In genomic region chr16:20741555-20742285, GRCh38 we compare ENCODE assay signal across 1 cellular context.
A peak's percentile ranks its signal among the peaks of the same experiment; 100 is the strongest.
TF ChIP-seq lines count a peak whose summit lies in the region.

TSS of gene THUMPD1 (minus strand) at chr16:20741818. CDS start at chr16:20741739, 79 bp downstream.

TF ChIP-seq in K562, 482 proteins besides CTCF, POLR2A, EP300 and RAD21 (continued from another document and continues in another):
- TF ChIP-seq NR4A1 (CRISPR knock-in tag; IDR thresholded peaks at IDR 0.05) (peak; percentile 85; the same call in 1 of the 2 replicates), NR4A1 (tag; IDR thresholded peaks at IDR 0.05) (no peak), PCBP2 (IDR thresholded peaks at IDR 0.05; ENCODE audit: low read depth, low read length, poor library complexity, severe bottlenecking) (no peak), CSDE1 (IDR thresholded peaks at IDR 0.05) (peak in 1 of 2 experiments; percentile 53; a peak in 1 of 4 replicates), SOX6 (IDR thresholded peaks at IDR 0.05) (peak; percentile 57; the same call in 1 of the 2 replicates), NCOA6 (IDR thresholded peaks at IDR 0.05) (no peak), BACH1 (tag; IDR thresholded peaks at IDR 0.05) (no peak), SMARCE1 (IDR thresholded peaks at IDR 0.05) (0 out of 2 replicates have a peak, but pooled peaks have one; percentile 13), ATF4 (CRISPR knock-in tag; IDR thresholded peaks at IDR 0.05) (no peak), ZFP30 (CRISPR knock-in tag; IDR thresholded peaks at IDR 0.05; ENCODE audit: borderline replicate concordance) (no peak), TAF15 (IDR thresholded peaks at IDR 0.05; ENCODE audit: low read depth, low read length) (no peak), DPF2 (IDR thresholded peaks at IDR 0.05) (no peak), HCFC1 (IDR thresholded peaks at IDR 0.05; ENCODE audit: low read depth, low read length) (peak; percentile 86), ZFP36 (IDR thresholded peaks at IDR 0.05; ENCODE audit: low read depth, low read length, partially characterized antibody) (peak; percentile 78), ESRRA (IDR thresholded peaks at IDR 0.05; ENCODE audit: borderline replicate concordance, low read depth) (peak; percentile 38; the same call in 1 of the 2 replicates), DMBX1 (CRISPR knock-in tag; IDR thresholded peaks at IDR 0.05; ENCODE audit: borderline replicate concordance) (peak; percentile 53; the same call in 1 of the 2 replicates), MCM7 (IDR thresholded peaks at IDR 0.05) (no peak), KLF1 (tag; IDR thresholded peaks at IDR 0.05) (no peak), ZNF512 (tag; IDR thresholded peaks at IDR 0.05) (no peak), CHD4 (IDR thresholded peaks at IDR 0.05; ENCODE audit: insufficient read depth, insufficient replicate concordance, low read depth, low read length, poor library complexity, severe bottlenecking) (no peak), ZNF232 (CRISPR knock-in tag; IDR thresholded peaks at IDR 0.05) (no peak), ZNF3 (CRISPR knock-in tag; IDR thresholded peaks at IDR 0.05) (no peak), MAFF (IDR thresholded peaks at IDR 0.05; ENCODE audit: low read length) (no peak), FOS (IDR thresholded peaks at IDR 0.05; ENCODE audit: extremely low read depth, insufficient read length) (no peak), CBX5 (IDR thresholded peaks at IDR 0.05; ENCODE audit: borderline replicate concordance, low read depth) (peak; percentile 72; the same call in 1 of the 2 replicates), CHAMP1 (IDR thresholded peaks at IDR 0.05) (peak; percentile 97), MYC (IDR thresholded peaks at IDR 0.05; ENCODE audit: low read depth, low read length) (peak; percentile 71), MYC (CRISPR knock-in tag; IDR thresholded peaks at IDR 0.05; ENCODE audit: borderline replicate concordance, low read depth) (no peak), BRD4 (IDR thresholded peaks at IDR 0.05) (no peak), ZNF436 (CRISPR knock-in tag; IDR thresholded peaks at IDR 0.05) (no peak), ARID1B (IDR thresholded peaks at IDR 0.05) (peak; percentile 16), FOXA1 (IDR thresholded peaks at IDR 0.05; ENCODE audit: borderline replicate concordance) (no peak), ZNF140 (CRISPR knock-in tag; IDR thresholded peaks at IDR 0.05) (no peak), RBM15 (IDR thresholded peaks at IDR 0.05; ENCODE audit: insufficient read depth, low read length) (no peak), NFYB (IDR thresholded peaks at IDR 0.05; ENCODE audit: extremely low read depth, insufficient read length) (no peak), ZNF431 (CRISPR knock-in tag; IDR thresholded peaks at IDR 0.05) (no peak), NFIX (CRISPR knock-in tag; IDR thresholded peaks at IDR 0.05; ENCODE audit: low read depth) (no peak), ZNF778 (CRISPR knock-in tag; IDR thresholded peaks at IDR 0.05) (no peak), PTBP1 (IDR thresholded peaks at IDR 0.05; ENCODE audit: low read depth, low read length) (no peak), ZNF124 (CRISPR knock-in tag; IDR thresholded peaks at IDR 0.05) (no peak), RCOR1 (IDR thresholded peaks at IDR 0.05; ENCODE audit: borderline replicate concordance in 1 of 2, low read depth in 2 of 2, low read length in 2 of 2) (peak in 1 of 2 experiments; percentile 67; a peak in 2 of 4 replicates), CHD7 (IDR thresholded peaks at IDR 0.05; ENCODE audit: low read depth, low read length) (no peak), MAFG (tag; conservative IDR thresholded peaks at IDR 0.05) (no peak)
- TF ChIP-seq, protein P1, sequence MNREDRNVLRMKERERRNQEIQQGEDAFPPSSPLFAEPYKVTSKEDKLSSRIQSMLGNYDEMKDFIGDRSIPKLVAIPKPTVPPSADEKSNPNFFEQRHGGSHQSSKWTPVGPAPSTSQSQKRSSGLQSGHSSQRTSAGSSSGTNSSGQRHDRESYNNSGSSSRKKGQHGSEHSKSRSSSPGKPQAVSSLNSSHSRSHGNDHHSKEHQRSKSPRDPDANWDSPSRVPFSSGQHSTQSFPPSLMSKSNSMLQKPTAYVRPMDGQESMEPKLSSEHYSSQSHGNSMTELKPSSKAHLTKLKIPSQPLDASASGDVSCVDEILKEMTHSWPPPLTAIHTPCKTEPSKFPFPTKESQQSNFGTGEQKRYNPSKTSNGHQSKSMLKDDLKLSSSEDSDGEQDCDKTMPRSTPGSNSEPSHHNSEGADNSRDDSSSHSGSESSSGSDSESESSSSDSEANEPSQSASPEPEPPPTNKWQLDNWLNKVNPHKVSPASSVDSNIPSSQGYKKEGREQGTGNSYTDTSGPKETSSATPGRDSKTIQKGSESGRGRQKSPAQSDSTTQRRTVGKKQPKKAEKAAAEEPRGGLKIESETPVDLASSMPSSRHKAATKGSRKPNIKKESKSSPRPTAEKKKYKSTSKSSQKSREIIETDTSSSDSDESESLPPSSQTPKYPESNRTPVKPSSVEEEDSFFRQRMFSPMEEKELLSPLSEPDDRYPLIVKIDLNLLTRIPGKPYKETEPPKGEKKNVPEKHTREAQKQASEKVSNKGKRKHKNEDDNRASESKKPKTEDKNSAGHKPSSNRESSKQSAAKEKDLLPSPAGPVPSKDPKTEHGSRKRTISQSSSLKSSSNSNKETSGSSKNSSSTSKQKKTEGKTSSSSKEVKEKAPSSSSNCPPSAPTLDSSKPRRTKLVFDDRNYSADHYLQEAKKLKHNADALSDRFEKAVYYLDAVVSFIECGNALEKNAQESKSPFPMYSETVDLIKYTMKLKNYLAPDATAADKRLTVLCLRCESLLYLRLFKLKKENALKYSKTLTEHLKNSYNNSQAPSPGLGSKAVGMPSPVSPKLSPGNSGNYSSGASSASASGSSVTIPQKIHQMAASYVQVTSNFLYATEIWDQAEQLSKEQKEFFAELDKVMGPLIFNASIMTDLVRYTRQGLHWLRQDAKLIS (CRISPR knock-in tag; IDR thresholded peaks at IDR 0.05): peak; percentile 70; the same call in 1 of the 2 replicates
- TF ChIP-seq, protein P2, sequence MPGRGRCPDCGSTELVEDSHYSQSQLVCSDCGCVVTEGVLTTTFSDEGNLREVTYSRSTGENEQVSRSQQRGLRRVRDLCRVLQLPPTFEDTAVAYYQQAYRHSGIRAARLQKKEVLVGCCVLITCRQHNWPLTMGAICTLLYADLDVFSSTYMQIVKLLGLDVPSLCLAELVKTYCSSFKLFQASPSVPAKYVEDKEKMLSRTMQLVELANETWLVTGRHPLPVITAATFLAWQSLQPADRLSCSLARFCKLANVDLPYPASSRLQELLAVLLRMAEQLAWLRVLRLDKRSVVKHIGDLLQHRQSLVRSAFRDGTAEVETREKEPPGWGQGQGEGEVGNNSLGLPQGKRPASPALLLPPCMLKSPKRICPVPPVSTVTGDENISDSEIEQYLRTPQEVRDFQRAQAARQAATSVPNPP (IDR thresholded peaks at IDR 0.05; ENCODE audit: borderline replicate concordance, insufficient read depth, insufficient read length): no peak
